ENCODE assay signal across 9 cellular contexts in the genomic region with DNA sequence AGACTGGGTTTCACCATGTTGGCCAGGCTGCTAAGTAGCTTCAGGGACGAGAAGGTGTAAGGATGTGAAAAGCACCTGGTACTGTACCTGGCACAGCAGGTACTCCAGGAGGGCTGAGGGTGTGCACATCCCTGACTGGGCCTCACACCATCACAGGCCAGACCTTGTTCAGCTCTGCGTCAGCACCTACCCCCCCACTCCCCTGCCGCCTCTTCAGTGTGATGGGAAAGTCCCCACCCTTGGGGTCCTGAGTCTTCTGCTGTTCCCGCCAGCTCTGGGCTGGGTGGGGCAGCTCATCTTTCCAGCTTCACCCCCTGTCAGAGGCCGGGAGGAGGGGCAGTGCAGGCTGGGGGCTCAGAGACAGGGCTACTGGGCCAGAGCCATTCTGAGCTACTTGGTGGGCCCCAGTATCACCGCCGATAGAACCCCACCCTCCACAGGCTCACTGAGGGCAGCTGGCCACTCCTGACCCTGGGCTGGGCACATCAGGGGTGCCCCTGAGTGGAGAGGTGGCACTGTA.
DNase-seq lines count a peak whose midpoint lies in the region; ATAC-seq lines count a peak whose summit lies in the region.
"Had no signal": no experiment of that assay in that cellular context is flagged by ENCODE, and none has a peak within 500 bp of the region (broad histone marks: within the 10 kb centered on the region; RNA-seq: fewer than 3 reads in every experiment).

No MANE protein-coding gene starts in this region.

- H3K27me3 Mint-ChIP-seq in effector memory CD8-positive, alpha-beta T cell: no peaks in the 10 kb centered on the region

- peak overlapping the region; percentile 87 to 96 for H3K27ac Mint-ChIP-seq in effector memory CD8-positive, alpha-beta T cell

- peak; percentile 67 for DNase-seq in activated CD4-positive, alpha-beta T cell treated with anti-CD3 and anti-CD28 coated beads, Interleukin-2, amount 50 U/mL, for 1 hour
- peak in 1 of 3 experiments; percentile 42 for DNase-seq in effector memory CD8-positive, alpha-beta T cell
- peak; percentile 42 to 62 for DNase-seq in stimulated activated CD8-positive, alpha-beta memory T cell treated with anti-CD3 and anti-CD28 coated beads, Interleukin-2, amount 100 ng/mL, for 48 hours (ENCODE audit: low read depth in 2 of 2)
- no peak for DNase-seq in DMS53 (lab: John Stamatoyannopoulos, UW)
- DNase-seq: small intestine had no signal

- H3K36me3 Mint-ChIP-seq in effector memory CD8-positive, alpha-beta T cell (ENCODE audit: insufficient read depth): no peaks in the 10 kb centered on the region

- H3K4me3 Mint-ChIP-seq in effector memory CD8-positive, alpha-beta T cell: peak overlapping the region; percentile 27 to 50

- peaks cover 28 to 30% of the 10 kb centered on the region in 2 donors for H3K4me1 Mint-ChIP-seq in effector memory CD8-positive, alpha-beta T cell (ENCODE audit: low read depth in 2 of 2)

- H3K9me3 Mint-ChIP-seq in effector memory CD8-positive, alpha-beta T cell: no peaks in the 10 kb centered on the region

- ATAC-seq in GM18868 (IDR thresholded peaks at IDR 0.05; ENCODE audit: unreplicated experiment) (peak; percentile 48), HG02852 (IDR thresholded peaks at IDR 0.05; ENCODE audit: unreplicated experiment) (no peak), HG03439 (IDR thresholded peaks at IDR 0.05; ENCODE audit: unreplicated experiment) (no peak), HG02973 (IDR thresholded peaks at IDR 0.05; ENCODE audit: unreplicated experiment) (no peak)
- peak; percentile 69 for ATAC-seq in effector memory CD8-positive, alpha-beta T cell (replicated peaks)

Comparison
In these comparisons a context has a peak if more than half of its experiments do, and no peak if none do; other contexts are left out.
1. ATAC-seq: peak in GM18868 (single experiment) and effector memory CD8-positive, alpha-beta T cell (single experiment); none in HG02852 (single experiment), HG03439 (single experiment) and HG02973 (single experiment).